ENCODE assay signal across 8 cellular contexts in the genomic region with DNA sequence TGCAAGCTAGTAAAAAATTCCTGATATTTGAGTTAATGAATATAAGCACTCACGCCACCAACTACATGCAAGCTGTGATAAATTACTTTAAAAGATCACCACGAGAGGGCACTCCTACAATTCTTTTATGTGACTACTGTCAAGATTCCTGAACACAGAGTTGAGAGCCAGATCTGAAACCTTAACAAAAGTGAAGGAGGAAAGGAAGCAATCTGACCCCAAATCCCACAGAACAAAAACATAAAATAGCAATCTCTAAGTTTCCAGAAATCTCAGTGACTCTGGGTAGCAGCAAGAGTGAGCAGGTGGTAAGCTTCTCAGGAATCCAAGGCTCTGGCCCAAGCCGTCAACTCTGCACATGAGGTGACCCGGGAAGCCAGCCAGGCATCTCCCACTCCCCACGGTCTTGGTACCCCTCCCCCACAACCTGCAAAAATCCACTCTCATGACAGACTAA. TPM values are rescaled to one million over a fixed set of nuclear protein-coding genes. Genes with fewer than 3 reads are reported as not detected.
DNase-seq lines count a peak whose midpoint lies in the region; ATAC-seq, FAIRE-seq and TF ChIP-seq lines count a peak whose summit lies in the region.

No MANE protein-coding gene starts in this region.

- POLR2A ChIA-PET in activated CD8-positive, alpha-beta T cell treated with anti-CD3 and anti-CD28 coated beads for 36 hours (lab: Charles Lee): interaction anchor here (0.6 to 1.8 kb wide), 5 partner anchors 13 to 144 kb away, joined by 3 to 5 read pairs (median 4); a partner anchor contains a TSS

- H3K27ac Mint-ChIP-seq in activated CD8-positive, alpha-beta T cell treated with anti-CD3 and anti-CD28 coated beads for 36 hours: peak overlapping the region; percentile 17
- no peak overlapping the region for H3K27ac Mint-ChIP-seq in glutamatergic neuron (ENCODE audit: unreplicated experiment)
- H3K27ac Mint-ChIP-seq in progenitor cell of endocrine pancreas: peak overlapping the region; percentile 33

- no peak overlapping the region for H3K4me3 Mint-ChIP-seq in activated CD8-positive, alpha-beta T cell treated with anti-CD3 and anti-CD28 coated beads for 36 hours
- H3K4me3 Mint-ChIP-seq in glutamatergic neuron (ENCODE audit: unreplicated experiment) (no peak overlapping the region), progenitor cell of endocrine pancreas (ENCODE audit: low read depth) (no peak overlapping the region)

- H3K36me3 Mint-ChIP-seq in activated CD8-positive, alpha-beta T cell treated with anti-CD3 and anti-CD28 coated beads for 36 hours (ENCODE audit: low read depth): peaks cover 15% of the 10 kb centered on the region
- no peaks in the 10 kb centered on the region for H3K36me3 Mint-ChIP-seq in glutamatergic neuron (ENCODE audit: unreplicated experiment)
- H3K36me3 Mint-ChIP-seq in progenitor cell of endocrine pancreas (ENCODE audit: insufficient read depth): peaks cover 23% of the 10 kb centered on the region

- H3K9me3 Mint-ChIP-seq in activated CD8-positive, alpha-beta T cell treated with anti-CD3 and anti-CD28 coated beads for 36 hours: no peaks in the 10 kb centered on the region
- H3K9me3 Mint-ChIP-seq in glutamatergic neuron (ENCODE audit: unreplicated experiment): no peaks in the 10 kb centered on the region
- H3K9me3 Mint-ChIP-seq in progenitor cell of endocrine pancreas (ENCODE audit: low read depth): no peaks in the 10 kb centered on the region

- DNase-seq in A172 (ENCODE audit: low spot score) (peak; percentile 75), NCI-H2029 treated with DMSO at 0.1 percent for 48 hours (lab: John Stamatoyannopoulos, UW) (peak; percentile 35), glutamatergic neuron (no peak), progenitor cell of endocrine pancreas (ENCODE audit: low spot score, unreplicated experiment) (no peak), NK-92 (lab: John Stamatoyannopoulos, UW; ENCODE audit: unreplicated experiment) (no peak)
- DNase-seq in activated CD8-positive, alpha-beta T cell treated with anti-CD3 and anti-CD28 coated beads for 36 hours: no peak

- ATAC-seq in activated CD8-positive, alpha-beta T cell treated with anti-CD3 and anti-CD28 coated beads for 36 hours: no peak
- no peak for ATAC-seq in HG03460 (IDR thresholded peaks at IDR 0.05; ENCODE audit: unreplicated experiment)

- peak; percentile 56 for TF ChIP-seq CTCF in activated CD8-positive, alpha-beta T cell treated with anti-CD3 and anti-CD28 coated beads for 36 hours (IDR thresholded peaks at IDR 0.05)
- TF ChIP-seq CTCF in glutamatergic neuron (IDR thresholded peaks at IDR 0.05; ENCODE audit: partially characterized antibody, unreplicated experiment) (peak; percentile 23), progenitor cell of endocrine pancreas (IDR thresholded peaks at IDR 0.05; ENCODE audit: unreplicated experiment) (peak; percentile 52)

- CTCF ChIA-PET in activated CD8-positive, alpha-beta T cell treated with anti-CD3 and anti-CD28 coated beads for 36 hours (lab: Charles Lee): interaction anchor here (0.7 to 4.3 kb wide), 46 partner anchors 8 to 184 kb away, joined by 3 to 123 read pairs (median 5); a partner anchor contains a TSS

- H3K27me3 Mint-ChIP-seq in activated CD8-positive, alpha-beta T cell treated with anti-CD3 and anti-CD28 coated beads for 36 hours: no peaks in the 10 kb centered on the region
- H3K27me3 Mint-ChIP-seq in glutamatergic neuron (ENCODE audit: unreplicated experiment): no peaks in the 10 kb centered on the region
- no peaks in the 10 kb centered on the region for H3K27me3 Mint-ChIP-seq in progenitor cell of endocrine pancreas

- intact Hi-C loops in activated CD8-positive, alpha-beta T cell treated with anti-CD3 and anti-CD28 coated beads for 36 hours (cut with micrococcal nuclease): loop anchor here (2.0 kb wide), 1 partner anchor 84 kb away; no protein-coding TSS in a partner anchor

- peak; percentile 90 for FAIRE-seq in G401.6 (lab: Jason Lieb, UNC)

- H3K4me1 Mint-ChIP-seq in activated CD8-positive, alpha-beta T cell treated with anti-CD3 and anti-CD28 coated beads for 36 hours (ENCODE audit: low read depth): peaks cover 2% of the 10 kb centered on the region
- H3K4me1 Mint-ChIP-seq in glutamatergic neuron (ENCODE audit: low read depth, unreplicated experiment) (peaks cover 5% of the 10 kb centered on the region), progenitor cell of endocrine pancreas (ENCODE audit: low read depth) (peaks cover 5% of the 10 kb centered on the region)

RNA-seq across cellular contexts. Expression of a gene that starts 55.1 kb away (rescaled TPM):
- total RNA-seq in A172 (2014; rRNA removed; shearing (Covaris generic)): 65.7 and 65.9 TPM in 2 replicates
- 10 to 100 TPM; 57.7 to 60.1 TPM for total RNA-seq in activated CD8-positive, alpha-beta T cell treated with anti-CD3 and anti-CD28 coated beads for 36 hours
- total RNA-seq in glutamatergic neuron (ENCODE audit: unreplicated experiment): 79.7 TPM
- 86.5 and 93.9 TPM in 2 replicates for total RNA-seq in progenitor cell of endocrine pancreas

Comparison
In these comparisons a context has a peak if more than half of its experiments do, and no peak if none do; other contexts are left out.
1. DNase-seq: peak in A172 (single experiment) and NCI-H2029 treated with DMSO at 0.1 percent for 48 hours (single experiment); none in activated CD8-positive, alpha-beta T cell treated with anti-CD3 and anti-CD28 coated beads for 36 hours (single experiment), glutamatergic neuron (single experiment), progenitor cell of endocrine pancreas (single experiment) and NK-92 (single experiment).
2. Peak in every context shown above with its lines, with median percentiles within 50 percentile points of each other: CTCF ChIP-seq.